ENCODE assay signal across 21 cellular contexts in the genomic region with DNA sequence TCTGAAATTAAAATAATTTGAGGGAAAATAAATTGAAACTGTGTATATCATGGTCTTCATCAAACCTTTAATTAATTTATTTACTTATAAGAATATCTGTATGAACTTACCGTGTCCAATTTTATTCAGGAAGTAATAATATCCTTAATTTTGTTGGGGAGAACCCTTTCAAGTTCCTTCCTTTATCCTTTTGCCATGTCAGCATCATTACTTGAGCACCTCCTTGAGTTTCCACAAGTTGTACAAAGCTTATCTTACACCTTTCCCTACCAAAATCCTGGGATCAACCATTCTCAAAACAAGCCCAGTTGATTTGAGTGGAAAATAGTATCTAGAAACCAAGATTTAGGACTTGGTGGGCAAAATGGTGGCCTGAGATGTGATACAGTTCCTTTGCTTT. TPM values are rescaled to one million over a fixed set of nuclear protein-coding genes. Genes with fewer than 3 reads are reported as not detected.
DNase-seq lines count a peak whose midpoint lies in the region; ATAC-seq, FAIRE-seq and TF ChIP-seq lines count a peak whose summit lies in the region.
"Had no signal": no experiment of that assay in that cellular context is flagged by ENCODE, and none has a peak within 500 bp of the region (broad histone marks: within the 10 kb centered on the region; RNA-seq: fewer than 3 reads in every experiment).

No MANE protein-coding gene starts in this region.

- BruUV-seq in K562 (replicated peaks; lab: Mats Ljungman, UMichigan) = no TSS peak

- in situ Hi-C loops in K562 (cut with MboI) = no loop called here

- DNase-seq in A549 (ENCODE audit: low read depth in 1 of 2, low spot score in 1 of 2) (no peak), K562 (ENCODE audit: extremely low read depth in 1 of 4, low spot score in 3 of 4) (no peak), NCI-H1092 treated with DMSO at 0.1 percent for 48 hours (lab: John Stamatoyannopoulos, UW) (no peak)
- DNase-seq: 8988T; AML-193; Caco-2; Calu3; CD4-positive, alpha-beta T cell; CD8-positive, alpha-beta T cell; DMS79 treated with DMSO at 0.1 percent for 48 hours; GDM1 had no signal

- H3K27ac ChIP-seq in A549 = no peak overlapping the region
- no peak overlapping the region for H3K27ac ChIP-seq in K562 (ENCODE audit: extremely low read depth, low read depth, low read length)
- H3K27ac ChIP-seq: BLaER1 treated with 17β-estradiol and CSF1 and Interleukin-3, amounts not matched to agents 10 nM and 100 nM; C4-2B had no signal

- CTCF ChIA-PET in A549 (lab: Yijun Ruan, JAX) = no interaction called here
- CTCF ChIA-PET in K562 (lab: Yijun Ruan, JAX; ENCODE audit: low intra/inter-chr PET ratio) = no interaction called here

- H4K20me1 ChIP-seq in K562 (replicated peaks; ENCODE audit: control insufficient read depth, insufficient read depth, low read length) = no peaks in the 10 kb centered on the region
- H4K20me1 ChIP-seq: BLaER1 treated with 17β-estradiol and CSF1 and Interleukin-3, amounts not matched to agents 10 nM and 100 nM had no signal

- H3K4me3 ChIP-seq in A549 = no peak overlapping the region
- H3K4me3 ChIP-seq in K562 = no peak overlapping the region
- H3K4me3 ChIP-seq: BLaER1 treated with 17β-estradiol and CSF1 and Interleukin-3, amounts not matched to agents 10 nM and 100 nM; GM12878 had no signal

- TF ChIP-seq EP300 in A549 (IDR thresholded peaks at IDR 0.05) = no peak
- no peak for TF ChIP-seq EP300 in K562 (IDR thresholded peaks at IDR 0.05; ENCODE audit: low read length)

- intact Hi-C loops in K562 (cut with micrococcal nuclease) = no loop called here

- 44% methylated on average over 1 of the region's 1 CpG for WGBS in A549 (ENCODE audit: missing lambda C conversion rate)
- WGBS in K562 (ENCODE audit: insufficient coverage, low coverage, missing lambda C conversion rate) = 0% methylated on average over 1 of the region's 1 CpG

- no peak for TF ChIP-seq POLR2A in A549 (IDR thresholded peaks at IDR 0.05; ENCODE audit: low read length)
- no peak for TF ChIP-seq POLR2A in K562 (conservative IDR thresholded peaks at IDR 0.05)

- no peak overlapping the region for H3K4me2 ChIP-seq in A549
- no peak overlapping the region for H3K4me2 ChIP-seq in K562 (ENCODE audit: insufficient read depth, low read length)
- H3K4me2 ChIP-seq: BLaER1 treated with 17β-estradiol and CSF1 and Interleukin-3, amounts not matched to agents 10 nM and 100 nM had no signal

- H3K9ac ChIP-seq in K562 (ENCODE audit: insufficient read depth in 1 of 2, low read depth in 2 of 2, low read length in 2 of 2) = no peak overlapping the region
- H3K9ac ChIP-seq: BLaER1 treated with 17β-estradiol and CSF1 and Interleukin-3, amounts not matched to agents 10 nM and 100 nM had no signal

- H3K9me3 ChIP-seq in A549 (no peaks in the 10 kb centered on the region; the same call in 2 of the 3 replicates), K562 (replicated peaks; ENCODE audit: control insufficient read depth, insufficient read depth, low read depth, low read length) (no peaks in the 10 kb centered on the region)
- H3K9me3 ChIP-seq: Caco-2 had no signal

- H3K79me2 ChIP-seq in K562 (ENCODE audit: control insufficient read depth, insufficient read depth, low read length) = no peaks in the 10 kb centered on the region

- no peak for TF ChIP-seq CTCF in A549 (IDR thresholded peaks at IDR 0.05)
- no peak for TF ChIP-seq CTCF in K562 (IDR thresholded peaks at IDR 0.05 in 2 of 3, conservative IDR thresholded peaks at IDR 0.05 in 1 of 3; ENCODE audit: insufficient read depth in 2 of 3, low read depth in 1 of 3, low read length in 3 of 3)

- H3K36me3 ChIP-seq in K562 (ENCODE audit: control insufficient read depth, insufficient read depth, low read length) = no peaks in the 10 kb centered on the region
- H3K36me3 ChIP-seq: BLaER1 treated with 17β-estradiol and CSF1 and Interleukin-3, amounts not matched to agents 10 nM and 100 nM had no signal

- H3K9me1 ChIP-seq in K562 (ENCODE audit: control insufficient read depth, insufficient read depth, low read length) = no peaks in the 10 kb centered on the region

- no peak overlapping the region for H2AFZ ChIP-seq in K562 (ENCODE audit: low read depth, low read length)

- no peaks in the 10 kb centered on the region for H3K27me3 ChIP-seq in K562 (ENCODE audit: control insufficient read depth in 2 of 2, insufficient read depth in 2 of 2, low read length in 2 of 2)
- H3K27me3 ChIP-seq: BLaER1 treated with 17β-estradiol and CSF1 and Interleukin-3, amounts not matched to agents 10 nM and 100 nM had no signal

- TF ChIP-seq RAD21 in A549 (conservative IDR thresholded peaks at IDR 0.05 in 1 of 2, IDR thresholded peaks at IDR 0.05 in 1 of 2) (no peak), K562 (CRISPR knock-in tag; conservative IDR thresholded peaks at IDR 0.05 in 1 of 2, IDR thresholded peaks at IDR 0.05 in 1 of 2) (no peak)

- POLR2A ChIA-PET in A549 (lab: Yijun Ruan, JAX) = no interaction called here
- POLR2A ChIA-PET in K562 (lab: Yijun Ruan, JAX) = no interaction called here

- H3K4me1 ChIP-seq in A549 = no peaks in the 10 kb centered on the region
- H3K4me1 ChIP-seq in K562 (replicated peaks in 1 of 2; ENCODE audit: control insufficient read depth in 2 of 2, insufficient read depth in 2 of 2, low read length in 2 of 2) = no peaks in the 10 kb centered on the region
- H3K4me1 ChIP-seq: BLaER1 treated with 17β-estradiol and CSF1 and Interleukin-3, amounts not matched to agents 10 nM and 100 nM; Caco-2 had no signal

- no peak for FAIRE-seq in A549 (lab: Jason Lieb, UNC)
- peak; percentile 34 for FAIRE-seq in G401.6 (lab: Jason Lieb, UNC)
- no peak for FAIRE-seq in K562 (lab: Jason Lieb, UNC)
- FAIRE-seq: A204.1, D721Med, GM12878, GM12892, GM18507 had no signal

- no peak for ATAC-seq in A549
- ATAC-seq in K562 = no peak
- ATAC-seq in HG03342 (IDR thresholded peaks at IDR 0.05; ENCODE audit: unreplicated experiment) = no peak
- ATAC-seq: CD8-positive, alpha-beta T cell; GM12878 had no signal

TF ChIP-seq in A549, 52 proteins besides CTCF, POLR2A, EP300 and RAD21:
- no peak for TF ChIP-seq CBX2 (IDR thresholded peaks at IDR 0.05; ENCODE audit: borderline replicate concordance, low read depth)
- peak; percentile 61 for TF ChIP-seq MAFK (IDR thresholded peaks at IDR 0.05; ENCODE audit: partially characterized antibody)
TF ChIP-seq in A549: peak in this region for 1.

TF ChIP-seq in K562, 482 proteins besides CTCF, POLR2A, EP300 and RAD21:
- no peak for TF ChIP-seq TEAD1 (CRISPR knock-in tag; IDR thresholded peaks at IDR 0.05)
- TF ChIP-seq, protein P1, sequence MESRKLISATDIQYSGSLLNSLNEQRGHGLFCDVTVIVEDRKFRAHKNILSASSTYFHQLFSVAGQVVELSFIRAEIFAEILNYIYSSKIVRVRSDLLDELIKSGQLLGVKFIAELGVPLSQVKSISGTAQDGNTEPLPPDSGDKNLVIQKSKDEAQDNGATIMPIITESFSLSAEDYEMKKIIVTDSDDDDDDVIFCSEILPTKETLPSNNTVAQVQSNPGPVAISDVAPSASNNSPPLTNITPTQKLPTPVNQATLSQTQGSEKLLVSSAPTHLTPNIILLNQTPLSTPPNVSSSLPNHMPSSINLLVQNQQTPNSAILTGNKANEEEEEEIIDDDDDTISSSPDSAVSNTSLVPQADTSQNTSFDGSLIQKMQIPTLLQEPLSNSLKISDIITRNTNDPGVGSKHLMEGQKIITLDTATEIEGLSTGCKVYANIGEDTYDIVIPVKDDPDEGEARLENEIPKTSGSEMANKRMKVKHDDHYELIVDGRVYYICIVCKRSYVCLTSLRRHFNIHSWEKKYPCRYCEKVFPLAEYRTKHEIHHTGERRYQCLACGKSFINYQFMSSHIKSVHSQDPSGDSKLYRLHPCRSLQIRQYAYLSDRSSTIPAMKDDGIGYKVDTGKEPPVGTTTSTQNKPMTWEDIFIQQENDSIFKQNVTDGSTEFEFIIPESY (CRISPR knock-in tag; IDR thresholded peaks at IDR 0.05) = no peak
- no peak for TF ChIP-seq CTBP1 (IDR thresholded peaks at IDR 0.05; ENCODE audit: borderline replicate concordance)
- no peak for TF ChIP-seq HDAC6 (IDR thresholded peaks at IDR 0.05; ENCODE audit: low read depth, low read length)
- TF ChIP-seq ZNF316 (IDR thresholded peaks at IDR 0.05) = peak; percentile 51
- TF ChIP-seq ZNF263 (CRISPR knock-in tag; IDR thresholded peaks at IDR 0.05; ENCODE audit: borderline replicate concordance) = no peak

RNA-seq across cellular contexts. Expression of a gene that starts 37.3 kb away (rescaled TPM):
- 0.10 TPM in 1 of 2 replicates, not detected in the other for polyA plus RNA-seq in A549 (2011; rRNA removed)
- 0.03 TPM in 1 of 2 replicates, not detected in the other for polyA plus RNA-seq in A549 (2012; cell fraction: cytosol; rRNA removed)
- polyA plus RNA-seq in A549 (2012; cell fraction: nucleus; rRNA removed) = not detected in 2 replicates
- polyA plus RNA-seq in A549 (2017; fragmentation: RNase III; extraction: RNeasy Plus Mini Kit Qiagen cat#74134 plus additional on column Dnase treatment) = not detected in 3 replicates
- 0.73 TPM in 1 of 2 replicates, not detected in the other for polyA minus RNA-seq in A549 (2011; rRNA and poly(A)+ RNA removed)
- total RNA-seq in K562 (2011; cell fraction: chromatin; rRNA removed; ENCODE audit: low replicate concordance) = not detected in 2 replicates
- total RNA-seq in K562 (2011; cell fraction: nucleolus; rRNA removed) = 1.2 TPM in 1 of 2 replicates, not detected in the other
- not detected in 2 replicates for total RNA-seq in K562 (2011; cell fraction: nucleoplasm; rRNA removed)
- total RNA-seq in K562 (2014; rRNA removed) = not detected in 2 replicates
- 0.25 and 0.26 TPM in 2 replicates for total RNA-seq in K562 (2014; rRNA removed; fragmentation: Illumina TruSeq; extraction: Trizol)
- 0.25 and 0.30 TPM in 2 replicates for total RNA-seq in K562 (2015; rRNA removed; fragmentation: Illumina TruSeq; extraction: Trizol)
- total RNA-seq in K562 (2021) = 0.18 and 0.40 TPM in 2 replicates
- not detected in 2 replicates for polyA plus RNA-seq in K562 (2011; rRNA removed)
- polyA plus RNA-seq in K562 (2011; cell fraction: cytosol; rRNA removed) = 0.06 TPM in 1 of 2 replicates, not detected in the other
- polyA plus RNA-seq in K562 (2011; cell fraction: nucleus; rRNA removed) = 0.31 TPM in 1 of 2 replicates, not detected in the other
- polyA plus RNA-seq in K562 (2012) = 0.22 TPM in 1 of 2 replicates, not detected in the other
- not detected in 2 replicates for polyA plus RNA-seq in K562 (2014; fragmentation: Illumina TruSeq; extraction: Trizol)
- under 1 TPM; 0.07 to 0.49 TPM for polyA plus RNA-seq in K562 (2014; fragmentation: Nextera tagmentation; extraction: Ambion mirVana)
- not detected in 2 replicates for polyA plus RNA-seq in K562 (2014; rRNA removed)
- not detected in 2 replicates for polyA minus RNA-seq in K562 (2011; rRNA and poly(A)+ RNA removed)
- polyA minus RNA-seq in K562 (2011; cell fraction: cytosol; rRNA and poly(A)+ RNA removed) = not detected in 2 replicates
- polyA minus RNA-seq in K562 (2011; cell fraction: nucleus; rRNA and poly(A)+ RNA removed) = not detected in 2 replicates
- total RNA-seq: Caco-2; CD4-positive, alpha-beta T cell; CD8-positive, alpha-beta T cell; GM12878 had no signal
- polyA plus RNA-seq: BJ, GM12878 had no signal
